ENCODE assay signal across 8 cellular contexts in genomic region chr19:8210660-8211101, GRCh38. TPM values are rescaled to one million over a fixed set of nuclear protein-coding genes. Genes with fewer than 3 reads are reported as not detected.
DNase-seq lines count a peak whose midpoint lies in the region; ATAC-seq and TF ChIP-seq lines count a peak whose summit lies in the region.

No MANE protein-coding gene starts in this region.

- peaks cover 3% of the 10 kb centered on the region; the same call in 1 of the 2 replicates for H3K36me3 ChIP-seq in ES-I3 (ENCODE audit: insufficient read depth, low read length)
- no peaks in the 10 kb centered on the region for H3K36me3 ChIP-seq in osteoblast (ENCODE audit: insufficient read depth, low read length)

- ATAC-seq in effector memory CD8-positive, alpha-beta T cell (replicated peaks), result no peak
- ATAC-seq in HG02938 (IDR thresholded peaks at IDR 0.05; ENCODE audit: unreplicated experiment), result no peak
- ATAC-seq in GM21367 (IDR thresholded peaks at IDR 0.05; ENCODE audit: unreplicated experiment), result no peak

- H3K27ac Mint-ChIP-seq in effector memory CD8-positive, alpha-beta T cell, result peak overlapping the region; percentile 97 to 99

- H3K27me3 ChIP-seq in osteoblast (ENCODE audit: insufficient read depth, low read length), result peaks cover 27% of the 10 kb centered on the region

- no peaks in the 10 kb centered on the region for H3K79me2 ChIP-seq in osteoblast (ENCODE audit: insufficient read depth, low read length)

- DNase-seq in NCI-H345 (lab: John Stamatoyannopoulos, UW), result peak; percentile 39
- no peak for DNase-seq in effector memory CD8-positive, alpha-beta T cell
- peak; percentile 73 for DNase-seq in osteoblast (ENCODE audit: insufficient read length, low spot score, missing footprints)
- no peak for DNase-seq in NCI-H1436 (lab: John Stamatoyannopoulos, UW)
- no peak for DNase-seq in HT-29 (ENCODE audit: low spot score)

- H3K4me1 ChIP-seq in ES-I3 (ENCODE audit: insufficient read depth, low read length) (peaks cover 8% of the 10 kb centered on the region), osteoblast (ENCODE audit: insufficient read depth, low read length) (no peaks in the 10 kb centered on the region)

- peak overlapping the region; percentile 95 to 98 for H3K4me3 Mint-ChIP-seq in effector memory CD8-positive, alpha-beta T cell

- no peaks in the 10 kb centered on the region for H3K27me3 Mint-ChIP-seq in effector memory CD8-positive, alpha-beta T cell

- H3K4me3 ChIP-seq in osteoblast (ENCODE audit: insufficient read depth, low read length), result no peak overlapping the region

- no peaks in the 10 kb centered on the region for H4K20me1 ChIP-seq in osteoblast (ENCODE audit: insufficient read depth, low read length)

- H3K9me3 Mint-ChIP-seq in effector memory CD8-positive, alpha-beta T cell, result no peaks in the 10 kb centered on the region

- H3K4me2 ChIP-seq in osteoblast (ENCODE audit: insufficient read depth, low read length), result no peak overlapping the region

- peaks cover 27 to 29% of the 10 kb centered on the region in 2 donors for H3K4me1 Mint-ChIP-seq in effector memory CD8-positive, alpha-beta T cell (ENCODE audit: low read depth in 2 of 2)

- H3K27ac ChIP-seq in osteoblast (ENCODE audit: low read depth, low read length), result no peak overlapping the region

- H3K9ac ChIP-seq in ES-I3 (ENCODE audit: low read depth, low read length), result peak overlapping the region; percentile 86

- peaks cover 18% of the 10 kb centered on the region for H3K36me3 Mint-ChIP-seq in effector memory CD8-positive, alpha-beta T cell (ENCODE audit: insufficient read depth)

- H2AFZ ChIP-seq in osteoblast (ENCODE audit: low read length), result no peak overlapping the region

- no peak for TF ChIP-seq CTCF in osteoblast (IDR thresholded peaks at IDR 0.05; ENCODE audit: extremely low read depth, low read depth, low read length)

- no peaks in the 10 kb centered on the region for H3K9me3 ChIP-seq in ES-I3 (ENCODE audit: control insufficient read depth, insufficient read depth, low read length)
- no peaks in the 10 kb centered on the region for H3K9me3 ChIP-seq in osteoblast (ENCODE audit: low read depth, low read length)

RNA-seq across cellular contexts. Expression of gene CERS4, which starts 1.5 kb away (rescaled TPM):
- 1.5 and 4.0 TPM in 2 replicates for total RNA-seq in osteoblast
- total RNA-seq in HT-29 (2014; rRNA removed; shearing (Covaris generic)), result not detected in 2 replicates

Comparison
In these comparisons a context has a peak if more than half of its experiments do, and no peak if none do; other contexts are left out.
1. DNase-seq: peak in NCI-H345 (single experiment) and osteoblast (single experiment); none in effector memory CD8-positive, alpha-beta T cell (0 of 3), NCI-H1436 (single experiment) and HT-29 (single experiment).